ENCODE assay signal across 27 cellular contexts in the genomic region with DNA sequence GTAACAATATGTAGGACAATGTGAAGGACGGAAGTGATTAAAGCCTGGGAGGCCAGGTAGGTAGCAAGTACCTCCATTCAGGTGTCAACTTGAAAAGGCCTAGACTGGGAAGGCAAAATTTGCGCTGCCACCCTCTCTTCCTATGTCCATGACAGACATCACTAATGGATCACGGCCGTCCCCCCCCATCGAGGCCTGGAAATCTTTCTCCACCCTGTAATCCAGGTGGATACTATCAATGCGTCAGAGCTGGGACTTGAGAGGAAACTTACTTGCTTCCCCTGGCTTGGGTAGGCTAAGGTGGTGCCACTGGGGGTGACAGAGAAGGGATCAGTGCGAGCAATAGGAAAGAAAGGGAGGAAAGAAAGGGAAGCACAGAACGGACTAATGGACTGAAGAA.
"Had no signal": no experiment of that assay in that cellular context is flagged by ENCODE, and none has a peak within 500 bp of the region (broad histone marks: within the 10 kb centered on the region; RNA-seq: fewer than 3 reads in every experiment).

No MANE protein-coding gene starts in this region.

- H3K27ac ChIP-seq: stomach, suprapubic skin, testis, thoracic aorta, thyroid gland, tibial artery, tibial nerve, transverse colon, upper lobe of left lung, upper lobe of right lung, uterus, vagina had no signal

- H3K9me3 ChIP-seq: stomach, suprapubic skin, testis, thoracic aorta, thyroid gland, tibial artery, tibial nerve, transverse colon, upper lobe of left lung, upper lobe of right lung, uterus, vagina had no signal

- H3K4me1 ChIP-seq: stomach, suprapubic skin, testis, tibial artery, transverse colon, upper lobe of left lung, upper lobe of right lung, uterus, vagina had no signal

- H3K27me3 ChIP-seq: stomach, suprapubic skin, testis, thyroid gland, tibial artery, tibial nerve, transverse colon, upper lobe of left lung, upper lobe of right lung, uterus, vagina had no signal

- DNase-seq: stimulated activated CD4-positive, alpha-beta T cell treated with anti-CD3 and anti-CD28 coated beads, Interleukin-2, amount 100 ng/mL, for 48 hours; stimulated activated CD4-positive, alpha-beta T cell treated with anti-CD3 and anti-CD28 coated beads, Interleukin-4, amount 100 ng/mL, for 1 hour; stimulated activated CD4-positive, alpha-beta T cell treated with anti-CD3 and anti-CD28 coated beads, Interleukin-4, amount 100 ng/mL, for 24 hours; stimulated activated CD4-positive, alpha-beta T cell treated with anti-CD3 and anti-CD28 coated beads, Interleukin-4, amount 100 ng/mL, for 4 hours; stimulated activated CD8-positive, alpha-beta memory T cell treated with anti-CD3 and anti-CD28 coated beads, Interleukin-4, amount 100 ng/mL, for 48 hours; stimulated activated naive B cell treated with anti-CD40 and anti-IgM and Interleukin-4, amounts not matched to agents 10 μg/mL and 1 μg/mL and 100 μg/mL, for 72 hours; stimulated activated naive CD4-positive, alpha-beta T cell; stimulated activated naive CD4-positive, alpha-beta T cell treated with Interleukin-2 at 50 U/mL for 16 hours; stimulated activated naive CD8-positive, alpha-beta T cell treated with anti-CD3 and anti-CD28 coated beads, Interleukin-15, amount 100 ng/mL, for 72 hours; stimulated activated naive CD8-positive, alpha-beta T cell treated with anti-CD3 and anti-CD28 coated beads, Interleukin-15, Interleukin-2, amounts not matched to agents 100 U/mL and 50 U/mL, for 24 hours; stomach; substantia nigra; testis; thyroid gland; tibial artery; transverse colon; trophoblast cell; upper lobe of left lung; upper lobe of right lung; uterus had no signal

- FAIRE-seq: urothelium cell line had no signal

- H3K36me3 ChIP-seq: stomach, suprapubic skin, thoracic aorta, thyroid gland, tibial artery, tibial nerve, transverse colon, upper lobe of left lung, upper lobe of right lung, uterus, vagina had no signal

- H3K4me3 ChIP-seq: stomach, suprapubic skin, testis, thoracic aorta, thyroid gland, tibial artery, tibial nerve, transverse colon, upper lobe of left lung, upper lobe of right lung, uterus, vagina had no signal

- ATAC-seq: stimulated activated effector memory CD8-positive, alpha-beta T cell treated with anti-CD3 and anti-CD28 coated beads, Interleukin-12 subunit alpha, Interleukin-12 subunit beta, amount 100 ng/mL, for 72 hours; stimulated activated memory B cell treated with anti-CD40 and anti-IgM and Interleukin-4, amounts not matched to agents 10 μg/mL and 1 μg/mL and 100 μg/mL, for 72 hours; stimulated activated naive B cell treated with anti-CD40 and anti-IgM and Interleukin-4, amounts not matched to agents 10 μg/mL and 1 μg/mL and 100 μg/mL, for 72 hours; stimulated activated naive CD8-positive, alpha-beta T cell treated with anti-CD3 and anti-CD28 coated beads, Interleukin-15, amount 100 ng/mL, for 72 hours; stimulated activated naive CD8-positive, alpha-beta T cell treated with anti-CD3 and anti-CD28 coated beads, Interleukin-15, Interleukin-2, amounts not matched to agents 100 U/mL and 50 U/mL, for 24 hours; upper lobe of right lung had no signal
